Comparison of ENCODE assay signal across 11 cellular contexts in genomic region chr3:133488785-133489367, GRCh38.
DNase-seq lines count a peak whose midpoint lies in the region; FAIRE-seq and TF ChIP-seq lines count a peak whose summit lies in the region.
"Had no signal": no experiment of that assay in that cellular context is flagged by ENCODE, and none has a peak within 500 bp of the region (broad histone marks: within the 10 kb centered on the region; RNA-seq: fewer than 3 reads in every experiment).

No MANE protein-coding gene starts in this region.

- H3K27ac ChIP-seq in ACC112 (ENCODE audit: low read depth, low read length), result 0 out of 2 replicates have a peak overlapping the region, but pooled peaks have one; percentile 15

- no peak for DNase-seq in GM12891 (ENCODE audit: insufficient read length, low spot score)
- peak; percentile 77 for DNase-seq in RPMI7951 (ENCODE audit: low read depth)
- peak; percentile 46 for DNase-seq in fibroblast of the aortic adventitia (ENCODE audit: low read depth)
- no peak for DNase-seq in ureter (ENCODE audit: low spot score)
- DNase-seq in H7, result no peak
- DNase-seq in iPS-NIHi7 (ENCODE audit: extremely low spot score), result no peak
- DNase-seq in T-helper 1 cell, result no peak
- DNase-seq: DND-41; NCI-H1436 treated with DMSO at 0.1 percent for 48 hours; stimulated activated naive CD4-positive, alpha-beta T cell had no signal

- no peaks in the 10 kb centered on the region for H3K36me3 ChIP-seq in ACC112 (ENCODE audit: insufficient read depth, low read length)
- H3K36me3 ChIP-seq in H7 (replicated peaks; ENCODE audit: control insufficient read depth, insufficient read depth, low read length), result no peaks in the 10 kb centered on the region

- TF ChIP-seq CTCF in fibroblast of the aortic adventitia (IDR thresholded peaks at IDR 0.05; ENCODE audit: insufficient read depth, low read length), result no peak

- H3K4me1 ChIP-seq in ACC112 (ENCODE audit: control insufficient read depth, insufficient read depth, low read length, unreplicated experiment), result peaks cover 13% of the 10 kb centered on the region

- no peaks in the 10 kb centered on the region for H3K79me2 ChIP-seq in ACC112 (ENCODE audit: control insufficient read depth, insufficient read depth, low read length, unreplicated experiment)

- FAIRE-seq in GM12891 (lab: Jason Lieb, UNC), result peak; percentile 78

- peak overlapping the region; percentile 17 for H2AFZ ChIP-seq in ACC112 (ENCODE audit: low read length, unreplicated experiment)

- H3K27me3 ChIP-seq in ACC112 (ENCODE audit: insufficient read depth, low read length) (no peaks in the 10 kb centered on the region), H7 (ENCODE audit: control insufficient read depth, insufficient read depth, low read length) (no peaks in the 10 kb centered on the region)

- TF ChIP-seq POLR2A in GM12891 (IDR thresholded peaks at IDR 0.05; ENCODE audit: low read depth, low read length), result no peak

- H3K4me3 ChIP-seq in ACC112 (ENCODE audit: low read depth, low read length) (no peak overlapping the region), fibroblast of the aortic adventitia (ENCODE audit: low read depth, low read length) (no peak overlapping the region), H7 (ENCODE audit: insufficient read depth, low read depth, low read length) (no peak overlapping the region)

TF ChIP-seq in GM12891, 5 proteins besides CTCF, POLR2A, EP300 and RAD21:
- peak; percentile 78; the same call in 1 of the 2 replicates for TF ChIP-seq POU2F2 (IDR thresholded peaks at IDR 0.05; ENCODE audit: low read depth, low read length)
- TF ChIP-seq POLR2AphosphoS5 (IDR thresholded peaks at IDR 0.05; ENCODE audit: low read depth, low read length), result no peak

Comparison
In these comparisons a context has a peak if more than half of its experiments do, and no peak if none do; other contexts are left out.
1. DNase-seq: peak in RPMI7951 (single experiment) and fibroblast of the aortic adventitia (single experiment); none in GM12891 (single experiment), ureter (single experiment), H7 (single experiment), iPS-NIHi7 (single experiment) and T-helper 1 cell (0 of 5).